Comparison of ENCODE assay signal across 1 cellular context in genomic region chr22:45262931-45263789, GRCh38.
TF ChIP-seq lines count a peak whose summit lies in the region.

No MANE protein-coding gene starts in this region.

TF ChIP-seq in GM12878, 131 proteins besides CTCF, POLR2A, EP300 and RAD21 (continued from another document):
- TF ChIP-seq IRF3 (IDR thresholded peaks at IDR 0.05) (no peak), NBN (IDR thresholded peaks at IDR 0.05) (0 out of 2 replicates have a peak, but pooled peaks have one; percentile 43), STAT3 (IDR thresholded peaks at IDR 0.05; ENCODE audit: low read depth, low read length) (no peak), BHLHE40 (IDR thresholded peaks at IDR 0.05; ENCODE audit: borderline replicate concordance in 1 of 2, low read depth in 2 of 2, low read length in 1 of 2) (no peak), CREM (IDR thresholded peaks at IDR 0.05; ENCODE audit: low read depth) (peak; percentile 55), HSF1 (IDR thresholded peaks at IDR 0.05; ENCODE audit: low read depth, low read length) (no peak), IKZF2 (IDR thresholded peaks at IDR 0.05) (peak; percentile 81 to 86), MTA3 (IDR thresholded peaks at IDR 0.05; ENCODE audit: borderline replicate concordance, low read length) (peak; percentile 50; the same call in 1 of the 2 replicates), GATAD2B (conservative IDR thresholded peaks at IDR 0.05; ENCODE audit: low read depth) (peak; percentile 69), ATF3 (IDR thresholded peaks at IDR 0.05; ENCODE audit: borderline replicate concordance, extremely low read depth, low read depth, low read length) (no peak), SPI1 (IDR thresholded peaks at IDR 0.05; ENCODE audit: borderline replicate concordance, insufficient read depth, low read depth, low read length) (peak; percentile 99), SP1 (IDR thresholded peaks at IDR 0.05; ENCODE audit: low read depth, low read length) (peak; percentile 53), PML (IDR thresholded peaks at IDR 0.05; ENCODE audit: low read length) (no peak), NR2C1 (IDR thresholded peaks at IDR 0.05) (peak; percentile 71), SMC3 (IDR thresholded peaks at IDR 0.05; ENCODE audit: borderline replicate concordance, low read length) (no peak), RELB (IDR thresholded peaks at IDR 0.05; ENCODE audit: low read depth) (0 out of 2 replicates have a peak, but pooled peaks have one; percentile 36), TARDBP (IDR thresholded peaks at IDR 0.05; ENCODE audit: borderline replicate concordance) (peak; percentile 52; the same call in 1 of the 2 replicates), CREB1 (IDR thresholded peaks at IDR 0.05; ENCODE audit: low read depth) (peak; percentile 58; the same call in 1 of the 2 replicates), BCL11A (IDR thresholded peaks at IDR 0.05; ENCODE audit: low read depth, low read length) (peak; percentile 91), EED (IDR thresholded peaks at IDR 0.05; ENCODE audit: low read depth) (peak; percentile 82), SRF (IDR thresholded peaks at IDR 0.05; ENCODE audit: low read depth in 2 of 2, low read length in 2 of 2) (0 out of 4 replicates have a peak, but pooled peaks of 1 of the 2 experiments have one; percentile 34), MEF2A (IDR thresholded peaks at IDR 0.05; ENCODE audit: insufficient read depth, low read depth, low read length) (0 out of 2 replicates have a peak, but pooled peaks have one; percentile 7), PBX3 (IDR thresholded peaks at IDR 0.05; ENCODE audit: insufficient replicate concordance, low read depth, low read length) (peak; percentile 68), RCOR1 (conservative IDR thresholded peaks at IDR 0.05; ENCODE audit: low read depth, low read length) (no peak), MLLT1 (IDR thresholded peaks at IDR 0.05) (peak; percentile 44; the same call in 1 of the 2 replicates), MEF2B (IDR thresholded peaks at IDR 0.05; ENCODE audit: partially characterized antibody, poor library complexity, severe bottlenecking) (peak; percentile 95), CHD1 (IDR thresholded peaks at IDR 0.05; ENCODE audit: low read depth, low read length) (0 out of 2 replicates have a peak, but pooled peaks have one; percentile 31), MTA2 (IDR thresholded peaks at IDR 0.05; ENCODE audit: low read depth) (peak; percentile 76), NFIC (IDR thresholded peaks at IDR 0.05; ENCODE audit: low read depth, low read length) (peak; percentile 74; the same call in 1 of the 2 replicates), IKZF1 (conservative IDR thresholded peaks at IDR 0.05) (peak; percentile 91), ETV6 (conservative IDR thresholded peaks at IDR 0.05 in 1 of 2, IDR thresholded peaks at IDR 0.05 in 1 of 2; ENCODE audit: borderline replicate concordance in 1 of 2, low read depth in 1 of 2) (0 out of 4 replicates have a peak, but pooled peaks of 1 of the 2 experiments have one; percentile 10), SKIL (IDR thresholded peaks at IDR 0.05; ENCODE audit: low read depth, poor library complexity, severe bottlenecking) (peak; percentile 55), POLR2AphosphoS2 (IDR thresholded peaks at IDR 0.05; ENCODE audit: low read depth, low read length) (no peak), NR2F1 (conservative IDR thresholded peaks at IDR 0.05) (peak; percentile 99), TCF3 (IDR thresholded peaks at IDR 0.05; ENCODE audit: borderline replicate concordance, insufficient read depth, low read depth, low read length) (peak; percentile 91), DPF2 (IDR thresholded peaks at IDR 0.05) (peak; percentile 96), FOXM1 (IDR thresholded peaks at IDR 0.05; ENCODE audit: low read depth, low read length) (peak; percentile 57; the same call in 1 of the 2 replicates), RFX5 (IDR thresholded peaks at IDR 0.05; ENCODE audit: low read depth, low read length) (no peak), TCF12 (IDR thresholded peaks at IDR 0.05; ENCODE audit: low read depth, low read length) (peak; percentile 98), ATF2 (IDR thresholded peaks at IDR 0.05; ENCODE audit: low read length) (peak; percentile 64; the same call in 1 of the 2 replicates), MAX (IDR thresholded peaks at IDR 0.05; ENCODE audit: low read depth, low read length) (no peak), CHD2 (IDR thresholded peaks at IDR 0.05; ENCODE audit: borderline replicate concordance, low read depth, low read length) (peak; percentile 20; the same call in 1 of the 2 replicates), PAX5 (IDR thresholded peaks at IDR 0.05; ENCODE audit: borderline replicate concordance, low read depth, low read length) (peak; percentile 90; the same call in 1 of the 2 replicates), IRF4 (IDR thresholded peaks at IDR 0.05; ENCODE audit: low read depth, low read length) (peak; percentile 75; the same call in 1 of the 2 replicates), BRCA1 (IDR thresholded peaks at IDR 0.05; ENCODE audit: low read depth, low read length) (no peak), GABPA (IDR thresholded peaks at IDR 0.05; ENCODE audit: low read depth) (no peak), SIN3A (IDR thresholded peaks at IDR 0.05; ENCODE audit: low read depth, low read length) (0 out of 2 replicates have a peak, but pooled peaks have one; percentile 13)
